ENCODE assay signal across 15 cellular contexts in genomic region chr7:149197675-149198074, GRCh38. TPM values are rescaled to one million over a fixed set of nuclear protein-coding genes. Genes with fewer than 3 reads are reported as not detected.
DNase-seq lines count a peak whose midpoint lies in the region; ATAC-seq, FAIRE-seq and TF ChIP-seq lines count a peak whose summit lies in the region.
"Had no signal": no experiment of that assay in that cellular context is flagged by ENCODE, and none has a peak within 500 bp of the region (broad histone marks: within the 10 kb centered on the region; RNA-seq: fewer than 3 reads in every experiment).

No MANE protein-coding gene starts in this region.

- no peak overlapping the region for H4K5ac ChIP-seq in H9 (ENCODE audit: insufficient read length, low read depth, low read length)

- H4K20me1 ChIP-seq in H9 (ENCODE audit: control insufficient read depth, insufficient read depth, insufficient read length) = no peaks in the 10 kb centered on the region
- H4K20me1 ChIP-seq in astrocyte (ENCODE audit: insufficient read depth, low read length) = peaks cover 38% of the 10 kb centered on the region

- no peaks in the 10 kb centered on the region; a peak in 1 of 5 replicates for H3K9me3 Mint-ChIP-seq in H9
- H3K9me3 Mint-ChIP-seq in astrocyte (ENCODE audit: unreplicated experiment) = peaks cover 2% of the 10 kb centered on the region
- peaks cover 3% of the 10 kb centered on the region for H3K9me3 Mint-ChIP-seq in nephron
- no peaks in the 10 kb centered on the region for H3K9me3 Mint-ChIP-seq in stimulated activated memory B cell treated with anti-CD40 and anti-IgM and Interleukin-4, amounts not matched to agents 10 μg/mL and 1 μg/mL and 100 μg/mL, for 72 hours

- ATAC-seq in stimulated activated memory B cell treated with anti-CD40 and anti-IgM and Interleukin-4, amounts not matched to agents 10 μg/mL and 1 μg/mL and 100 μg/mL, for 72 hours = no peak
- ATAC-seq: mucosa of descending colon, psoas muscle had no signal

- no peak overlapping the region for H2BK20ac ChIP-seq in H9 (ENCODE audit: low read depth, low read length, poor library complexity, severe bottlenecking)

- no peak overlapping the region for H2BK120ac ChIP-seq in H9 (ENCODE audit: low read depth, low read length, poor library complexity, severe bottlenecking)

- H3T11ph ChIP-seq in H9 (ENCODE audit: low read length) = no peak overlapping the region

- H3K4me3 ChIP-seq in astrocyte (ENCODE audit: insufficient read depth, low read depth, low read length) = no peak overlapping the region
- H3K4me3 ChIP-seq: mucosa of descending colon had no signal

- no peak overlapping the region for H3K4ac ChIP-seq in H9 (ENCODE audit: low read depth, low read length)

- peaks cover 7% of the 10 kb centered on the region for H3K23me2 ChIP-seq in H9 (ENCODE audit: insufficient read length, low read depth, low read length, poor library complexity, severe bottlenecking)

- H2AFZ ChIP-seq in H9 (ENCODE audit: low read length) (no peak overlapping the region), astrocyte (ENCODE audit: low read depth, low read length) (no peak overlapping the region)

- H2AK5ac ChIP-seq in H9 (ENCODE audit: insufficient read length, low read length) = no peak overlapping the region

- H3K79me2 ChIP-seq in H9 (ENCODE audit: insufficient read depth, low read length) (peaks cover 3% of the 10 kb centered on the region; the same call in 1 of the 2 replicates), astrocyte (ENCODE audit: insufficient read depth, low read length) (peaks cover 57% of the 10 kb centered on the region)

- H3K23ac ChIP-seq in H9 (ENCODE audit: insufficient read length, low read depth, low read length) = no peak overlapping the region

- no peak overlapping the region for H3K56ac ChIP-seq in H9 (ENCODE audit: insufficient read length, low read depth, low read length)

- TF ChIP-seq CTCF in C4-2B (conservative IDR thresholded peaks at IDR 0.05) (no peak), H9 (conservative IDR thresholded peaks at IDR 0.05) (no peak), astrocyte (IDR thresholded peaks at IDR 0.05; ENCODE audit: insufficient read depth, low read depth, low read length) (no peak), nephron (IDR thresholded peaks at IDR 0.05; ENCODE audit: unreplicated experiment in 3 of 3) (no peak)

- no peak overlapping the region for H3K18ac ChIP-seq in H9 (ENCODE audit: insufficient read length, low read depth, low read length)

- no peak overlapping the region for H4K91ac ChIP-seq in H9 (ENCODE audit: insufficient read length, low read depth, low read length)

- no peak overlapping the region for H4K8ac ChIP-seq in H9 (replicated peaks; ENCODE audit: insufficient read length, low read depth, low read length)

- peaks cover 12 to 21% of the 10 kb centered on the region in 2 experiments for H3K4me1 Mint-ChIP-seq in H9
- peaks cover 39% of the 10 kb centered on the region for H3K4me1 Mint-ChIP-seq in astrocyte (ENCODE audit: low read depth, unreplicated experiment)
- peaks cover 13% of the 10 kb centered on the region for H3K4me1 Mint-ChIP-seq in nephron
- H3K4me1 Mint-ChIP-seq in stimulated activated memory B cell treated with anti-CD40 and anti-IgM and Interleukin-4, amounts not matched to agents 10 μg/mL and 1 μg/mL and 100 μg/mL, for 72 hours = peaks cover 22% of the 10 kb centered on the region

- H3K27me3 Mint-ChIP-seq in H9 (ENCODE audit: low read depth) = no peaks in the 10 kb centered on the region
- peaks cover 1% of the 10 kb centered on the region for H3K27me3 Mint-ChIP-seq in astrocyte (ENCODE audit: low read depth, unreplicated experiment)
- H3K27me3 Mint-ChIP-seq in nephron (ENCODE audit: low read depth) = no peaks in the 10 kb centered on the region
- no peaks in the 10 kb centered on the region for H3K27me3 Mint-ChIP-seq in stimulated activated memory B cell treated with anti-CD40 and anti-IgM and Interleukin-4, amounts not matched to agents 10 μg/mL and 1 μg/mL and 100 μg/mL, for 72 hours

- FAIRE-seq in astrocyte (lab: Jason Lieb, UNC) = no peak
- FAIRE-seq: endometrium, G401.6 had no signal

- H3K4me2 ChIP-seq in H9 (ENCODE audit: insufficient read depth, insufficient read length, low read length) (no peak overlapping the region), astrocyte (ENCODE audit: low read length) (peak overlapping the region; percentile 14)

- H3K9me3 ChIP-seq in H9 (ENCODE audit: control insufficient read depth, low read depth, low read length) (no peaks in the 10 kb centered on the region), astrocyte (ENCODE audit: insufficient read depth, low read depth, low read length) (no peaks in the 10 kb centered on the region)
- H3K9me3 ChIP-seq: mucosa of descending colon, psoas muscle, SJSA1, upper lobe of left lung had no signal

- no peak overlapping the region for H2BK12ac ChIP-seq in H9 (ENCODE audit: insufficient read length, low read depth, low read length)

- H3K4me1 ChIP-seq in H9 (ENCODE audit: insufficient read depth, low read length) (no peaks in the 10 kb centered on the region), astrocyte (ENCODE audit: insufficient read depth, low read length) (peaks cover 32% of the 10 kb centered on the region)

- no peak overlapping the region for H2BK15ac ChIP-seq in H9 (ENCODE audit: low read depth, low read length)

- no peaks in the 10 kb centered on the region for H3K27me3 ChIP-seq in H9 (ENCODE audit: insufficient read depth, low read length)
- H3K27me3 ChIP-seq in astrocyte (ENCODE audit: insufficient read depth, low read length) = no peaks in the 10 kb centered on the region
- H3K27me3 ChIP-seq: SJSA1, upper lobe of left lung had no signal

- H3K79me1 ChIP-seq in H9 (ENCODE audit: insufficient read depth, low read depth, low read length, poor library complexity, severe bottlenecking) = peaks cover 3% of the 10 kb centered on the region

- no peak overlapping the region for H2BK5ac ChIP-seq in H9 (ENCODE audit: insufficient read length, low read length)

- WGBS in H9 (ENCODE audit: extremely low coverage, insufficient read length, low lambda C conversion rate) = no CpG with 5 or more reads among the region's 4 CpGs

- peak overlapping the region; percentile 93; the same call in 1 of the 2 replicates for H3K27ac ChIP-seq in C4-2B
- no peak overlapping the region for H3K27ac ChIP-seq in H9 (ENCODE audit: insufficient read length, low read depth, low read length)
- H3K27ac ChIP-seq in astrocyte (ENCODE audit: low read depth, low read length) = no peak overlapping the region
- H3K27ac ChIP-seq: psoas muscle, SJSA1 had no signal

- H3K4me3 Mint-ChIP-seq in H9 = peak overlapping the region; percentile 89 to 95; a peak in 1 of 5 replicates
- peak overlapping the region; percentile 67 for H3K4me3 Mint-ChIP-seq in astrocyte (ENCODE audit: unreplicated experiment)
- peak overlapping the region; percentile 43 to 93 (median 90) for H3K4me3 Mint-ChIP-seq in nephron
- no peak overlapping the region for H3K4me3 Mint-ChIP-seq in stimulated activated memory B cell treated with anti-CD40 and anti-IgM and Interleukin-4, amounts not matched to agents 10 μg/mL and 1 μg/mL and 100 μg/mL, for 72 hours

- H3K36me3 ChIP-seq in astrocyte (ENCODE audit: insufficient read depth, low read length) = peaks cover 20% of the 10 kb centered on the region

- H3K36me3 Mint-ChIP-seq in H9 (ENCODE audit: insufficient read depth in 1 of 3, low read depth in 3 of 3) = peaks cover 34 to 57% (median 52%) of the 10 kb centered on the region in 3 experiments
- peaks cover 26% of the 10 kb centered on the region for H3K36me3 Mint-ChIP-seq in astrocyte (ENCODE audit: low read depth, unreplicated experiment)
- H3K36me3 Mint-ChIP-seq in nephron (ENCODE audit: low read depth) = peaks cover 47% of the 10 kb centered on the region
- H3K36me3 Mint-ChIP-seq in stimulated activated memory B cell treated with anti-CD40 and anti-IgM and Interleukin-4, amounts not matched to agents 10 μg/mL and 1 μg/mL and 100 μg/mL, for 72 hours = peaks cover 43% of the 10 kb centered on the region

- H3K9ac ChIP-seq in H9 (ENCODE audit: extremely low read depth, insufficient read length, low read length) = no peak overlapping the region
- H3K9ac ChIP-seq in astrocyte (ENCODE audit: low read length) = peak overlapping the region; percentile 87

- DNase-seq in H9 (no peak), astrocyte (ENCODE audit: low read depth) (no peak), nucleus accumbens (lab: John Stamatoyannopoulos, UW) (no peak), NCI-H345 treated with DMSO at 0.1 percent for 48 hours (lab: John Stamatoyannopoulos, UW; ENCODE audit: unreplicated experiment) (no peak)
- DNase-seq: caudate nucleus, mucosa of descending colon, MV-4-11, psoas muscle had no signal

- H3K14ac ChIP-seq in H9 (ENCODE audit: insufficient read depth, low read length) = no peak overlapping the region

- no peak overlapping the region for H3K27ac Mint-ChIP-seq in H9
- H3K27ac Mint-ChIP-seq in astrocyte (ENCODE audit: unreplicated experiment) = no peak overlapping the region
- H3K27ac Mint-ChIP-seq in nephron = no peak overlapping the region
- H3K27ac Mint-ChIP-seq in stimulated activated memory B cell treated with anti-CD40 and anti-IgM and Interleukin-4, amounts not matched to agents 10 μg/mL and 1 μg/mL and 100 μg/mL, for 72 hours = no peak overlapping the region

RNA-seq across cellular contexts. Expression of gene ZNF282, which starts 2.3 kb away (rescaled TPM):
- total RNA-seq in H9 (2021) (39.0 and 39.9 TPM in 2 replicates), astrocyte (26.9 and 28.1 TPM in 2 replicates)

RNA-seq across cellular contexts. Expression of gene ZNF212, which starts 41.8 kb away (rescaled TPM):
- 21.1 and 22.9 TPM in 2 replicates for total RNA-seq in H9 (2021)
- 8.2 and 8.7 TPM in 2 replicates for total RNA-seq in astrocyte

RNA-seq across cellular contexts. Expression of gene ZNF398, which starts 50.4 kb away (rescaled TPM):
- total RNA-seq in H9 (2021) = 62.1 and 62.4 TPM in 2 replicates
- total RNA-seq in astrocyte = 14.6 and 16.6 TPM in 2 replicates
